1 cellular context compared by ENCODE assay signal in genomic region chr1:114154963-114155322, GRCh38.
TF ChIP-seq lines count a peak whose summit lies in the region.

No MANE protein-coding gene starts in this region.

TF ChIP-seq in SK-N-SH treated with all-trans-retinoic acid at 6 μM for 48 hours, 23 proteins besides CTCF, POLR2A, EP300 and RAD21 (continued from another document):
- no peak for TF ChIP-seq TSHZ2 (CRISPR knock-in tag; IDR thresholded peaks at IDR 0.05)
- TF ChIP-seq CSRNP3 (CRISPR knock-in tag; IDR thresholded peaks at IDR 0.05) = no peak
- no peak for TF ChIP-seq BACH2 (CRISPR knock-in tag; IDR thresholded peaks at IDR 0.05; ENCODE audit: borderline replicate concordance)
TF ChIP-seq in SK-N-SH treated with all-trans-retinoic acid at 6 μM for 48 hours: peak in this region for 0.
